ENCODE assay signal across 8 cellular contexts in the genomic region with DNA sequence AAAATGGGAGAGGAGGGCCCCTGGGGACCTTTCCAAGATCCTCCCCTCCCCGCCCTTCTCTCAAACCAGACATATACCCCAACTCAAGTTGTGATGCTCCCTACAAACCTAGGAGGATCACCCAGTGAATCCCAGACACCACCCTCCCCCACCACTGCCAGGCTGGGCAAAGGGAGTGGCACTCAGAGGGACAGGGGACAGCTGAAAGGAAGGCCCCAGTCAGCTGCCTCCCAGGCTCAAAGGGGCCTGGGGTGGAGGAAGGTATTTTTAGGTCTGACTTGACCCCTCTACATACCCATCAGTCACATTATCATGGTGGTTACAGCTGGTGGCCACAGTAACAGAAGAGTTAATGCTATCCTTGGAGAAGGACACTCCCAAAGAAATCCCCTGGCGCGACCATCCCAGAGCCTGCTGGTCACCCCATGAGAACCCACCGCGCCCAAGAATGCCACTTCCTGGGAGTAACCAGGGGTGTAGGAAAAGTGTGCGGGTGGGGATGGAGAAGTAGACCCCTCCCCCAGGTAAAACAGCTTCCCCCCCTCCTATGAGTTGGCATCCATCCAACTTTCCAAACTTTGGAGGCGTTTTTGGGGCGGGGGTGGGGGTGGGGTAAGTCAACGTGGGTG. TPM values are rescaled to one million over a fixed set of nuclear protein-coding genes. Genes with fewer than 3 reads are reported as not detected.
DNase-seq lines count a peak whose midpoint lies in the region; ATAC-seq, FAIRE-seq and TF ChIP-seq lines count a peak whose summit lies in the region.

No MANE protein-coding gene starts in this region.

- CTCF ChIA-PET in K562 (lab: Yijun Ruan, JAX; ENCODE audit: low intra/inter-chr PET ratio) = no interaction called here

- TF ChIP-seq CTCF in heart right ventricle (IDR thresholded peaks at IDR 0.05) = no peak
- no peak for TF ChIP-seq CTCF in K562 (IDR thresholded peaks at IDR 0.05 in 2 of 3, conservative IDR thresholded peaks at IDR 0.05 in 1 of 3; ENCODE audit: insufficient read depth in 2 of 3, low read depth in 1 of 3, low read length in 3 of 3)

- H3K23ac ChIP-seq in mesenchymal stem cell (ENCODE audit: low read length in 2 of 2) = no peak overlapping the region

- H3K79me2 ChIP-seq in K562 (ENCODE audit: control insufficient read depth, insufficient read depth, low read length) = peaks cover 31% of the 10 kb centered on the region

- 24 to 27% methylated on average over 8 to 9 of the region's 9 CpGs for WGBS in heart right ventricle, 2 donors
- 71% methylated on average over 5 of the region's 9 CpGs for WGBS in K562 (ENCODE audit: insufficient coverage, low coverage, missing lambda C conversion rate)
- WGBS in mesenchymal stem cell = 59% methylated on average over 5 of the region's 9 CpGs
- 8 to 10% methylated on average over 6 to 9 of the region's 9 CpGs for WGBS in aorta, 2 donors

- no peak for FAIRE-seq in K562 (lab: Jason Lieb, UNC)

- peak overlapping the region in 3 of 10 donors; percentile 79 to 87 (median 81) for H3K27ac ChIP-seq in heart right ventricle
- no peak overlapping the region for H3K27ac ChIP-seq in K562 (ENCODE audit: extremely low read depth, low read depth, low read length)
- H3K27ac ChIP-seq in mesenchymal stem cell (ENCODE audit: low read length, poor library complexity, severe bottlenecking) = no peak overlapping the region
- peak overlapping the region in 1 of 2 donors; percentile 28 for H3K27ac ChIP-seq in aorta (ENCODE audit: low read depth in 1 of 2, low read length in 2 of 2)

- H2AFZ ChIP-seq in K562 (ENCODE audit: low read depth, low read length) (no peak overlapping the region), mesenchymal stem cell (ENCODE audit: low read depth, low read length) (no peak overlapping the region)

- peak overlapping the region; percentile 78 for H3K4me2 ChIP-seq in K562 (ENCODE audit: insufficient read depth, low read length)
- peak overlapping the region; percentile 91 for H3K4me2 ChIP-seq in mesenchymal stem cell (ENCODE audit: low read length, poor library complexity, severe bottlenecking)

- H2BK5ac ChIP-seq in mesenchymal stem cell (ENCODE audit: low read depth, low read length, poor library complexity, severe bottlenecking) = no peak overlapping the region

- H3K9me1 ChIP-seq in K562 (ENCODE audit: control insufficient read depth, insufficient read depth, low read length) = no peaks in the 10 kb centered on the region

- H3K4me1 ChIP-seq in heart right ventricle = peaks cover 8 to 57% (median 41%) of the 10 kb centered on the region in 9 donors
- peaks cover 33 to 49% of the 10 kb centered on the region in 2 experiments; a peak in 4 of 5 replicates for H3K4me1 ChIP-seq in K562 (replicated peaks in 1 of 2; ENCODE audit: control insufficient read depth in 2 of 2, insufficient read depth in 2 of 2, low read length in 2 of 2)
- peaks cover 23% of the 10 kb centered on the region for H3K4me1 ChIP-seq in mesenchymal stem cell (ENCODE audit: control insufficient read depth, insufficient read depth, low read depth, low read length)
- H3K4me1 ChIP-seq in aorta (ENCODE audit: control insufficient read depth in 1 of 2, insufficient read depth in 2 of 2, low read length in 2 of 2) = peaks cover 0 to 3% of the 10 kb centered on the region in 2 donors

- POLR2A ChIA-PET in K562 (lab: Yijun Ruan, JAX) = interaction anchor here (0.6 to 1.5 kb wide), 4 partner anchors 10 to 799 kb away, joined by 3 to 6 read pairs (median 4); no protein-coding TSS in a partner anchor

- peak overlapping the region; percentile 68 for H2AK5ac ChIP-seq in mesenchymal stem cell (ENCODE audit: low read length, severe bottlenecking)

- peak overlapping the region; percentile 47 for H4K91ac ChIP-seq in mesenchymal stem cell (ENCODE audit: low read length)

- no peak overlapping the region for H2BK12ac ChIP-seq in mesenchymal stem cell (ENCODE audit: low read length in 2 of 2)

- H3K36me3 ChIP-seq in heart right ventricle = peaks cover 0 to 31% (median 2%) of the 10 kb centered on the region in 9 donors
- H3K36me3 ChIP-seq in K562 (ENCODE audit: control insufficient read depth, insufficient read depth, low read length) = peaks cover 32% of the 10 kb centered on the region; the same call in 2 of the 3 replicates
- peaks cover 31 to 38% of the 10 kb centered on the region in 2 experiments for H3K36me3 ChIP-seq in mesenchymal stem cell (ENCODE audit: control insufficient read depth in 1 of 2, insufficient read depth in 2 of 2, low read depth in 1 of 2, low read length in 2 of 2)
- H3K36me3 ChIP-seq in aorta (ENCODE audit: control insufficient read depth in 1 of 2, insufficient read depth in 2 of 2, low read length in 1 of 2) = no peaks in the 10 kb centered on the region

- peak overlapping the region; percentile 85 for H2BK15ac ChIP-seq in mesenchymal stem cell (ENCODE audit: low read depth, poor library complexity, severe bottlenecking)

- peak overlapping the region; percentile 79 for H4K8ac ChIP-seq in mesenchymal stem cell (ENCODE audit: low read length)

- peak overlapping the region; percentile 53 to 99 (median 85) for H3K4me3 ChIP-seq in heart right ventricle
- H3K4me3 ChIP-seq in K562 = no peak overlapping the region
- peak overlapping the region; percentile 72 to 84 for H3K4me3 ChIP-seq in mesenchymal stem cell (ENCODE audit: insufficient read depth in 1 of 2, low read depth in 1 of 2, low read length in 2 of 2)
- peak overlapping the region; percentile 63 to 93 for H3K4me3 ChIP-seq in aorta (ENCODE audit: low read length in 2 of 2)

- H3K4ac ChIP-seq in mesenchymal stem cell (ENCODE audit: low read depth in 1 of 2, low read length in 2 of 2) = peak overlapping the region in 1 of 2 experiments; percentile 57

- intact Hi-C loops in heart right ventricle (cut with DNase I) (loop anchor here in 1 of 10 donors (10.0 kb wide), 1 partner anchor 842 kb away; a partner anchor contains a TSS), left ventricle myocardium superior (cut with micrococcal nuclease) (no loop called here), K562 (cut with micrococcal nuclease) (no loop called here), aorta (cut with DNase I) (loop anchor here in 1 of 2 donors (5.0 kb wide), 1 partner anchor 36 kb away; no protein-coding TSS in a partner anchor)

- peak overlapping the region in 1 of 2 experiments; percentile 30 for H3K18ac ChIP-seq in mesenchymal stem cell (ENCODE audit: low read depth in 1 of 2, low read length in 2 of 2)

- no TSS peak for BruUV-seq in K562 (replicated peaks; lab: Mats Ljungman, UMichigan)

- DNase-seq in heart right ventricle (no peak), left ventricle myocardium superior (no peak), K562 (ENCODE audit: extremely low read depth in 1 of 4, low spot score in 3 of 4) (no peak), mesenchymal stem cell (no peak), aorta (no peak), NOMO-1 treated with dmso at 0.1 percent for 144 hours (lab: John Stamatoyannopoulos, UW; ENCODE audit: unreplicated experiment) (no peak)
- DNase-seq in stimulated activated naive CD4-positive, alpha-beta T cell treated with Interleukin-2 at 50 U/mL for 16 hours (lab: John Stamatoyannopoulos, UW) = no peak

- H3K9me3 ChIP-seq in heart right ventricle (no peaks in the 10 kb centered on the region), K562 (replicated peaks; ENCODE audit: control insufficient read depth, insufficient read depth, low read depth, low read length) (no peaks in the 10 kb centered on the region), mesenchymal stem cell (ENCODE audit: control insufficient read depth, low read length) (no peaks in the 10 kb centered on the region), aorta (ENCODE audit: control insufficient read depth, low read length) (no peaks in the 10 kb centered on the region)

- H3K14ac ChIP-seq in mesenchymal stem cell (ENCODE audit: low read length in 2 of 2) = peak overlapping the region in 1 of 2 experiments; percentile 19

- no peak for TF ChIP-seq POLR2A in K562 (conservative IDR thresholded peaks at IDR 0.05)

- H3K27me3 ChIP-seq in heart right ventricle (no peaks in the 10 kb centered on the region), K562 (ENCODE audit: control insufficient read depth in 2 of 2, insufficient read depth in 2 of 2, low read length in 2 of 2) (no peaks in the 10 kb centered on the region), mesenchymal stem cell (ENCODE audit: control insufficient read depth in 1 of 2, insufficient read depth in 1 of 2, low read length in 2 of 2) (no peaks in the 10 kb centered on the region), aorta (ENCODE audit: control insufficient read depth in 1 of 2, insufficient read depth in 2 of 2, low read length in 1 of 2) (no peaks in the 10 kb centered on the region)

- in situ Hi-C loops in K562 (cut with MboI) = no loop called here

- peaks cover 38% of the 10 kb centered on the region for H3K79me1 ChIP-seq in mesenchymal stem cell (replicated peaks; ENCODE audit: low read length, poor library complexity, severe bottlenecking)

- H2BK120ac ChIP-seq in mesenchymal stem cell (ENCODE audit: low read depth, low read length) = peak overlapping the region; percentile 22

- ATAC-seq in heart right ventricle = no peak
- ATAC-seq in left ventricle myocardium superior = no peak
- ATAC-seq in K562 = no peak
- no peak for ATAC-seq in aorta (ENCODE audit: low FRiP score)
- no peak for ATAC-seq in HG02870 (IDR thresholded peaks at IDR 0.05; ENCODE audit: unreplicated experiment)

- TF ChIP-seq EP300 in K562 (IDR thresholded peaks at IDR 0.05; ENCODE audit: low read length) = no peak

- peaks cover 3% of the 10 kb centered on the region; the same call in 1 of the 2 replicates for H4K20me1 ChIP-seq in K562 (replicated peaks; ENCODE audit: control insufficient read depth, insufficient read depth, low read length)

- TF ChIP-seq RAD21 in K562 (CRISPR knock-in tag; conservative IDR thresholded peaks at IDR 0.05 in 1 of 2, IDR thresholded peaks at IDR 0.05 in 1 of 2) = no peak

- H3K9ac ChIP-seq in K562 (ENCODE audit: insufficient read depth in 1 of 2, low read depth in 2 of 2, low read length in 2 of 2) (peak overlapping the region in 1 of 2 experiments; percentile 91; a peak in 1 of 4 replicates), mesenchymal stem cell (ENCODE audit: low read length) (peak overlapping the region; percentile 74)

RNA-seq across cellular contexts. Expression of a gene that starts 1.2 kb away (rescaled TPM):
- 1 to 10 TPM; 3.3 to 7.9 (median 4.6) TPM for total RNA-seq in heart right ventricle
- polyA plus RNA-seq in heart right ventricle = 10 to 100 TPM in 1 of 2 donors, 1 to 10 TPM in 1; 6.8 to 11.5 TPM
- total RNA-seq in left ventricle myocardium superior = 5.7 TPM
- 38.1 and 87.3 TPM in 2 replicates for total RNA-seq in K562 (2011; cell fraction: chromatin; rRNA removed; ENCODE audit: low replicate concordance)
- 39.5 and 41.0 TPM in 2 replicates for total RNA-seq in K562 (2011; cell fraction: nucleolus; rRNA removed)
- total RNA-seq in K562 (2011; cell fraction: nucleoplasm; rRNA removed) = 40.0 and 54.4 TPM in 2 replicates
- total RNA-seq in K562 (2014; rRNA removed) = 2.2 and 3.7 TPM in 2 replicates
- 2.6 and 3.6 TPM in 2 replicates for total RNA-seq in K562 (2014; rRNA removed; fragmentation: Illumina TruSeq; extraction: Trizol)
- 1.7 and 2.0 TPM in 2 replicates for total RNA-seq in K562 (2015; rRNA removed; fragmentation: Illumina TruSeq; extraction: Trizol)
- 6.7 and 7.4 TPM in 2 replicates for total RNA-seq in K562 (2021)
- 3.0 and 3.2 TPM in 2 replicates for polyA plus RNA-seq in K562 (2011; rRNA removed)
- 1.5 and 3.4 TPM in 2 replicates for polyA plus RNA-seq in K562 (2011; cell fraction: cytosol; rRNA removed)
- 10.8 and 29.9 TPM in 2 replicates for polyA plus RNA-seq in K562 (2011; cell fraction: nucleus; rRNA removed)
- 2.1 and 2.9 TPM in 2 replicates for polyA plus RNA-seq in K562 (2012)
- polyA plus RNA-seq in K562 (2014; fragmentation: Illumina TruSeq; extraction: Trizol) = 3.0 and 3.6 TPM in 2 replicates
- under 1 TPM; 0.08 to 0.18 TPM for polyA plus RNA-seq in K562 (2014; fragmentation: Nextera tagmentation; extraction: Ambion mirVana)
- polyA plus RNA-seq in K562 (2014; rRNA removed) = 3.7 and 4.6 TPM in 2 replicates
- polyA minus RNA-seq in K562 (2011; rRNA and poly(A)+ RNA removed) = 8.4 and 16.2 TPM in 2 replicates
- 2.5 and 5.3 TPM in 2 replicates for polyA minus RNA-seq in K562 (2011; cell fraction: cytosol; rRNA and poly(A)+ RNA removed)
- 8.2 and 16.4 TPM in 2 replicates for polyA minus RNA-seq in K562 (2011; cell fraction: nucleus; rRNA and poly(A)+ RNA removed)
- 7.0 TPM for polyA plus RNA-seq in mesenchymal stem cell (2013, experiment 1 of 2)
- 6.3 TPM for polyA plus RNA-seq in mesenchymal stem cell (2013, experiment 2 of 2)
- total RNA-seq in aorta = 10 to 100 TPM; 29.6 to 31.6 TPM
- polyA plus RNA-seq in aorta = 10 to 100 TPM in 1 of 2 donors, 1 to 10 TPM in 1; 1.9 to 50.6 TPM

RNA-seq across cellular contexts. Expression of a gene that starts 3.8 kb away (rescaled TPM):
- total RNA-seq in heart right ventricle (1,000 to 10,000 TPM in 3 of 10 donors, 100 to 1,000 TPM in 7; 907 to 1,150 (median 965) TPM), left ventricle myocardium superior (992 TPM), K562 (2014; rRNA removed) (3,823 and 4,254 TPM in 2 replicates), K562 (2014; rRNA removed; fragmentation: Illumina TruSeq; extraction: Trizol) (2,411 and 3,109 TPM in 2 replicates), K562 (2015; rRNA removed; fragmentation: Illumina TruSeq; extraction: Trizol) (3,681 and 3,727 TPM in 2 replicates), K562 (2021) (2,367 and 2,508 TPM in 2 replicates), aorta (1,000 to 10,000 TPM; 1,206 to 1,264 TPM)
- polyA plus RNA-seq in heart right ventricle (1,000 to 10,000 TPM; 1,654 to 3,029 TPM), K562 (2011; rRNA removed) (1,550 and 2,263 TPM in 2 replicates), K562 (2014; fragmentation: Illumina TruSeq; extraction: Trizol) (4,063 and 4,614 TPM in 2 replicates), K562 (2014; fragmentation: Nextera tagmentation; extraction: Ambion mirVana) (1,000 to 10,000 TPM; 3,604 to 4,229 TPM), K562 (2014; rRNA removed) (3,808 and 3,851 TPM in 2 replicates), aorta (1,000 to 10,000 TPM; 2,950 to 3,759 TPM)
- total RNA-seq in K562 (2011; cell fraction: chromatin; rRNA removed; ENCODE audit: low replicate concordance) = 162 and 216 TPM in 2 replicates
- total RNA-seq in K562 (2011; cell fraction: nucleolus; rRNA removed) = 446 and 472 TPM in 2 replicates
- total RNA-seq in K562 (2011; cell fraction: nucleoplasm; rRNA removed) = 512 and 741 TPM in 2 replicates
- polyA plus RNA-seq in K562 (2011; cell fraction: cytosol; rRNA removed) = 1,909 and 2,489 TPM in 2 replicates
- 662 and 945 TPM in 2 replicates for polyA plus RNA-seq in K562 (2011; cell fraction: nucleus; rRNA removed)
- 2,279 and 3,326 TPM in 2 replicates for polyA plus RNA-seq in K562 (2012)
- 920 and 1,322 TPM in 2 replicates for polyA minus RNA-seq in K562 (2011; rRNA and poly(A)+ RNA removed)
- 617 and 787 TPM in 2 replicates for polyA minus RNA-seq in K562 (2011; cell fraction: cytosol; rRNA and poly(A)+ RNA removed)
- 123 and 152 TPM in 2 replicates for polyA minus RNA-seq in K562 (2011; cell fraction: nucleus; rRNA and poly(A)+ RNA removed)
- 2,372 TPM for polyA plus RNA-seq in mesenchymal stem cell (2013, experiment 1 of 2)
- 2,320 TPM for polyA plus RNA-seq in mesenchymal stem cell (2013, experiment 2 of 2)

RNA-seq across cellular contexts. Expression of a gene that starts 29.4 kb away (rescaled TPM):
- total RNA-seq in heart right ventricle (1 to 10 TPM in 3 of 10 donors, under 1 TPM in 6, not detected in 1; 0.09 to 2.0 (median 0.37) TPM), left ventricle myocardium superior (0.62 TPM), K562 (2014; rRNA removed) (not detected in 2 replicates), K562 (2014; rRNA removed; fragmentation: Illumina TruSeq; extraction: Trizol) (not detected in 2 replicates), K562 (2015; rRNA removed; fragmentation: Illumina TruSeq; extraction: Trizol) (not detected in 2 replicates), K562 (2021) (not detected in 2 replicates), aorta (10 to 100 TPM; 29.2 to 53.3 TPM)
- polyA plus RNA-seq in heart right ventricle (1 to 10 TPM in 1 of 2 donors, under 1 TPM in 1; 0.51 to 4.9 TPM), K562 (2011; rRNA removed) (not detected in 2 replicates), K562 (2014; fragmentation: Illumina TruSeq; extraction: Trizol) (not detected in 2 replicates), K562 (2014; fragmentation: Nextera tagmentation; extraction: Ambion mirVana) (not detected), K562 (2014; rRNA removed) (not detected in 2 replicates), aorta (1 to 10 TPM; 2.0 to 4.7 TPM)
- total RNA-seq in K562 (2011; cell fraction: chromatin; rRNA removed; ENCODE audit: low replicate concordance) = not detected in 2 replicates
- not detected in 2 replicates for total RNA-seq in K562 (2011; cell fraction: nucleolus; rRNA removed)
- not detected in 2 replicates for total RNA-seq in K562 (2011; cell fraction: nucleoplasm; rRNA removed)
- polyA plus RNA-seq in K562 (2011; cell fraction: cytosol; rRNA removed) = not detected in 2 replicates
- not detected in 2 replicates for polyA plus RNA-seq in K562 (2011; cell fraction: nucleus; rRNA removed)
- polyA plus RNA-seq in K562 (2012) = not detected in 2 replicates
- not detected in 2 replicates for polyA minus RNA-seq in K562 (2011; rRNA and poly(A)+ RNA removed)
- not detected in 2 replicates for polyA minus RNA-seq in K562 (2011; cell fraction: cytosol; rRNA and poly(A)+ RNA removed)
- not detected in 2 replicates for polyA minus RNA-seq in K562 (2011; cell fraction: nucleus; rRNA and poly(A)+ RNA removed)
- 0.01 TPM for polyA plus RNA-seq in mesenchymal stem cell (2013, experiment 1 of 2)
- polyA plus RNA-seq in mesenchymal stem cell (2013, experiment 2 of 2) = 0.01 TPM

RNA-seq across cellular contexts. Expression of a gene that starts 30.3 kb away (rescaled TPM):
- not detected for total RNA-seq in heart right ventricle
- polyA plus RNA-seq in heart right ventricle = not detected
- not detected for total RNA-seq in left ventricle myocardium superior
- 0.16 TPM in 1 of 2 replicates, not detected in the other for total RNA-seq in K562 (2011; cell fraction: chromatin; rRNA removed; ENCODE audit: low replicate concordance)
- total RNA-seq in K562 (2011; cell fraction: nucleolus; rRNA removed) = not detected in 2 replicates
- not detected in 2 replicates for total RNA-seq in K562 (2011; cell fraction: nucleoplasm; rRNA removed)
- total RNA-seq in K562 (2014; rRNA removed) = not detected in 2 replicates
- total RNA-seq in K562 (2014; rRNA removed; fragmentation: Illumina TruSeq; extraction: Trizol) = not detected in 2 replicates
- not detected in 2 replicates for total RNA-seq in K562 (2015; rRNA removed; fragmentation: Illumina TruSeq; extraction: Trizol)
- not detected in 2 replicates for total RNA-seq in K562 (2021)
- polyA plus RNA-seq in K562 (2011; rRNA removed) = not detected in 2 replicates
- polyA plus RNA-seq in K562 (2011; cell fraction: cytosol; rRNA removed) = not detected in 2 replicates
- polyA plus RNA-seq in K562 (2011; cell fraction: nucleus; rRNA removed) = not detected in 2 replicates
- polyA plus RNA-seq in K562 (2012) = not detected in 2 replicates
- polyA plus RNA-seq in K562 (2014; fragmentation: Illumina TruSeq; extraction: Trizol) = not detected in 2 replicates
- polyA plus RNA-seq in K562 (2014; fragmentation: Nextera tagmentation; extraction: Ambion mirVana) = not detected
- not detected in 2 replicates for polyA plus RNA-seq in K562 (2014; rRNA removed)
- not detected in 2 replicates for polyA minus RNA-seq in K562 (2011; rRNA and poly(A)+ RNA removed)
- not detected in 2 replicates for polyA minus RNA-seq in K562 (2011; cell fraction: cytosol; rRNA and poly(A)+ RNA removed)
- polyA minus RNA-seq in K562 (2011; cell fraction: nucleus; rRNA and poly(A)+ RNA removed) = not detected in 2 replicates
- not detected for polyA plus RNA-seq in mesenchymal stem cell (2013, experiment 1 of 2)
- not detected for polyA plus RNA-seq in mesenchymal stem cell (2013, experiment 2 of 2)
- under 1 TPM in 1 of 2 donors, not detected in 1; 0.54 TPM for total RNA-seq in aorta
- not detected for polyA plus RNA-seq in aorta

RNA-seq across cellular contexts. Expression of a gene that starts 44.9 kb away (rescaled TPM):
- total RNA-seq in heart right ventricle = 10 to 100 TPM in 7 of 10 donors, 1 to 10 TPM in 3; 9.1 to 21.3 (median 11.2) TPM
- 10 to 100 TPM in 1 of 2 donors, 1 to 10 TPM in 1; 7.3 to 20.0 TPM for polyA plus RNA-seq in heart right ventricle
- 15.8 TPM for total RNA-seq in left ventricle myocardium superior
- not detected in 2 replicates for total RNA-seq in K562 (2011; cell fraction: chromatin; rRNA removed; ENCODE audit: low replicate concordance)
- not detected in 2 replicates for total RNA-seq in K562 (2011; cell fraction: nucleolus; rRNA removed)
- total RNA-seq in K562 (2011; cell fraction: nucleoplasm; rRNA removed) = not detected in 2 replicates
- not detected in 2 replicates for total RNA-seq in K562 (2014; rRNA removed)
- not detected in 2 replicates for total RNA-seq in K562 (2014; rRNA removed; fragmentation: Illumina TruSeq; extraction: Trizol)
- total RNA-seq in K562 (2015; rRNA removed; fragmentation: Illumina TruSeq; extraction: Trizol) = not detected in 2 replicates
- total RNA-seq in K562 (2021) = not detected in 2 replicates
- 0.11 TPM in 1 of 2 replicates, not detected in the other for polyA plus RNA-seq in K562 (2011; rRNA removed)
- not detected in 2 replicates for polyA plus RNA-seq in K562 (2011; cell fraction: cytosol; rRNA removed)
- 0.21 and 0.29 TPM in 2 replicates for polyA plus RNA-seq in K562 (2011; cell fraction: nucleus; rRNA removed)
- 0.01 and 0.03 TPM in 2 replicates for polyA plus RNA-seq in K562 (2012)
- not detected in 2 replicates for polyA plus RNA-seq in K562 (2014; fragmentation: Illumina TruSeq; extraction: Trizol)
- not detected for polyA plus RNA-seq in K562 (2014; fragmentation: Nextera tagmentation; extraction: Ambion mirVana)
- not detected in 2 replicates for polyA plus RNA-seq in K562 (2014; rRNA removed)
- not detected in 2 replicates for polyA minus RNA-seq in K562 (2011; rRNA and poly(A)+ RNA removed)
- polyA minus RNA-seq in K562 (2011; cell fraction: cytosol; rRNA and poly(A)+ RNA removed) = not detected in 2 replicates
- not detected in 2 replicates for polyA minus RNA-seq in K562 (2011; cell fraction: nucleus; rRNA and poly(A)+ RNA removed)
- 1.9 TPM for polyA plus RNA-seq in mesenchymal stem cell (2013, experiment 1 of 2)
- 2.1 TPM for polyA plus RNA-seq in mesenchymal stem cell (2013, experiment 2 of 2)
- 10 to 100 TPM in 1 of 2 donors, 1 to 10 TPM in 1; 7.2 to 39.1 TPM for total RNA-seq in aorta
- polyA plus RNA-seq in aorta = 1 to 10 TPM; 1.7 to 2.5 TPM

Comparison
In these comparisons a context has a peak if more than half of its experiments do, and no peak if none do; other contexts are left out.
1. RNA of a gene that starts 29.4 kb away (total RNA-seq): 29.2 to 53.3 TPM in aorta; 0.62 TPM in left ventricle myocardium superior (single experiment), 0.09 to 2.0 TPM in heart right ventricle and not detected in K562; every median in the first group is over 10 times any median in the second.